Comparison of ENCODE assay signal across 26 cellular contexts in the genomic region with DNA sequence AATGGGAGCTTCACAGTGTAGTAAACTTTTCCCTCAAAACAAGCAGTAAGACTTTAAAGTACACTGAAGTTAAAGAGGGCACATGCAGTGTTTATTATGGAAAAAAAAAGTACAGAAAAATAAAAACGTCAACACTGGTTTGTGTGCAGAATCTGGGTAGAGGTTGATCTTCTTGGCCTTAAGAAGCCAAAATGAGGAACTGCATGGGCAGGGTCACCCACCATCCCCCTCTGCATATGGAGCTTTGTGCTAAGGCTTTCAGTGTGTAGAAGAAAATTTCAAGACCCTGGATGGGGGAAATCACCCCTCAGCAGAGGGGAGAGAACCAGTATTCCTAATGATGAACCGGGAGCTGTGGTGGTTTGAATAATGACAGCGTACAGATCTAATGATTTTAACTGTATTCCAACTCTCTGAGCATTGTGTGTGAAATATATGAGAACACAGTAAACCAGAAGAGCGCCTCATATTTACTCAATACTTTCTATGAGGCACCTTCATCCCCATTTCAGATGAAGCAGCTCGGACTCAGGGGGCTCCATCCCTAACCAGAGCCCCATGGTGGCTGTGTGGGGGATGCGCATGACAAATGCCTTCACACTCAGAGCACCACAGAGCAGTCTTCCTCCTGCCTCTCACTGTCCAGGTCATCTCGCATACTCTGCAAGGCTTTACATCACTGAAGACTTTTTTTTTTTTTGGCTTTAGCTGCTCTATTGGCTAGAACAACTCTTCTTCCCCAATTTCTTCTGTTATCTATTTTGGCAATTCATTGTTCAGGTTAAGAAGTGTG. TPM values are rescaled to one million over a fixed set of nuclear protein-coding genes. Genes with fewer than 3 reads are reported as not detected.
DNase-seq lines count a peak whose midpoint lies in the region; ATAC-seq, FAIRE-seq and TF ChIP-seq lines count a peak whose summit lies in the region.
"Had no signal": no experiment of that assay in that cellular context is flagged by ENCODE, and none has a peak within 500 bp of the region (broad histone marks: within the 10 kb centered on the region; RNA-seq: fewer than 3 reads in every experiment).

No MANE protein-coding gene starts in this region.

- no peaks in the 10 kb centered on the region for H3K79me2 ChIP-seq in astrocyte (ENCODE audit: insufficient read depth, low read length)

- intact Hi-C loops in CD4-positive, alpha-beta T cell (cut with DNase I, micrococcal nuclease) = no loop called here
- intact Hi-C loops in naive thymus-derived CD4-positive, alpha-beta T cell (cut with micrococcal nuclease) = no loop called here
- intact Hi-C loops in kidney (cut with DNase I) = no loop called here

- POLR2A ChIA-PET in CD4-positive, alpha-beta T cell (lab: Charles Lee) = no interaction called here
- POLR2A ChIA-PET in naive thymus-derived CD4-positive, alpha-beta T cell (lab: Charles Lee) = no interaction called here

- no peak for FAIRE-seq in astrocyte (lab: Jason Lieb, UNC)
- FAIRE-seq in kidney (lab: Jason Lieb, UNC) = no peak

- no peaks in the 10 kb centered on the region for H3K27me3 Mint-ChIP-seq in CD4-positive, alpha-beta T cell
- no peaks in the 10 kb centered on the region for H3K27me3 Mint-ChIP-seq in astrocyte (ENCODE audit: low read depth, unreplicated experiment)
- peaks cover 0 to 9% (median 0%) of the 10 kb centered on the region in 5 donors for H3K27me3 Mint-ChIP-seq in naive thymus-derived CD4-positive, alpha-beta T cell
- H3K27me3 Mint-ChIP-seq: progenitor cell of endocrine pancreas, T-helper 17 cell had no signal

- no peak for ATAC-seq in CD4-positive, alpha-beta T cell (ENCODE audit: poor library complexity)
- ATAC-seq in naive thymus-derived CD4-positive, alpha-beta T cell = no peak
- ATAC-seq: mucosa of descending colon; Panc1; stimulated activated effector memory CD8-positive, alpha-beta T cell treated with anti-CD3 and anti-CD28 coated beads, Interleukin-12 subunit alpha, Interleukin-12 subunit beta, amount 100 ng/mL, for 72 hours; T-helper 17 cell had no signal

- H3K9ac ChIP-seq in astrocyte (ENCODE audit: low read length) = no peak overlapping the region
- H3K9ac ChIP-seq in kidney (ENCODE audit: low read length in 2 of 2) = no peak overlapping the region
- H3K9ac ChIP-seq: neural progenitor cell had no signal

- peaks cover 31% of the 10 kb centered on the region for H3K4me1 Mint-ChIP-seq in CD4-positive, alpha-beta T cell (ENCODE audit: low read depth)
- peaks cover 15% of the 10 kb centered on the region for H3K4me1 Mint-ChIP-seq in astrocyte (ENCODE audit: low read depth, unreplicated experiment)
- peaks cover 0 to 32% (median 19%) of the 10 kb centered on the region in 7 donors for H3K4me1 Mint-ChIP-seq in naive thymus-derived CD4-positive, alpha-beta T cell
- H3K4me1 Mint-ChIP-seq: immature natural killer cell; stimulated activated effector memory CD8-positive, alpha-beta T cell treated with anti-CD3 and anti-CD28 coated beads, Interleukin-12 subunit alpha, Interleukin-12 subunit beta, amount 100 ng/mL, for 72 hours had no signal

- no peak overlapping the region for H3K4me2 ChIP-seq in astrocyte (ENCODE audit: low read length)
- H3K4me2 ChIP-seq: neural progenitor cell had no signal

- H3K36me3 Mint-ChIP-seq in CD4-positive, alpha-beta T cell (ENCODE audit: low read depth) = peaks cover 31% of the 10 kb centered on the region
- peaks cover 22% of the 10 kb centered on the region for H3K36me3 Mint-ChIP-seq in astrocyte (ENCODE audit: low read depth, unreplicated experiment)
- H3K36me3 Mint-ChIP-seq in naive thymus-derived CD4-positive, alpha-beta T cell = peaks cover 4 to 24% (median 13%) of the 10 kb centered on the region in 5 donors

- no peak overlapping the region for H3K27ac ChIP-seq in CD4-positive, alpha-beta T cell (ENCODE audit: low read depth, low read length)
- H3K27ac ChIP-seq in astrocyte (ENCODE audit: low read depth, low read length) (no peak overlapping the region), kidney (ENCODE audit: low read depth in 2 of 2, low read length in 2 of 2) (no peak overlapping the region)
- no peak overlapping the region for H3K27ac ChIP-seq in naive thymus-derived CD4-positive, alpha-beta T cell (ENCODE audit: low read depth, low read length)
- H3K27ac ChIP-seq: epithelial cell of prostate, neural progenitor cell, SJCRH30, suprapubic skin, vagina, WERI-Rb-1 had no signal

- no peak overlapping the region for H2AFZ ChIP-seq in astrocyte (ENCODE audit: low read depth, low read length)
- H2AFZ ChIP-seq: neural progenitor cell had no signal

- CTCF ChIA-PET in CD4-positive, alpha-beta T cell (lab: Charles Lee) = no interaction called here
- CTCF ChIA-PET in naive thymus-derived CD4-positive, alpha-beta T cell (lab: Charles Lee) = no interaction called here

- H3K36me3 ChIP-seq in H7 (replicated peaks; ENCODE audit: control insufficient read depth, insufficient read depth, low read length) = peaks cover 1% of the 10 kb centered on the region
- H3K36me3 ChIP-seq in astrocyte (ENCODE audit: insufficient read depth, low read length) = no peaks in the 10 kb centered on the region
- H3K36me3 ChIP-seq in naive thymus-derived CD4-positive, alpha-beta T cell (ENCODE audit: control insufficient read depth in 2 of 3, insufficient read depth in 3 of 3, low read length in 3 of 3) = peaks cover 0 to 30% (median 0%) of the 10 kb centered on the region in 3 experiments
- peaks cover 10 to 19% of the 10 kb centered on the region in 2 donors for H3K36me3 ChIP-seq in kidney (ENCODE audit: control insufficient read depth in 1 of 2, insufficient read depth in 2 of 2, low read length in 2 of 2)
- H3K36me3 ChIP-seq: neural progenitor cell had no signal

- H3K9me3 Mint-ChIP-seq in CD4-positive, alpha-beta T cell = peaks cover 4% of the 10 kb centered on the region
- peaks cover 4% of the 10 kb centered on the region for H3K9me3 Mint-ChIP-seq in astrocyte (ENCODE audit: unreplicated experiment)
- H3K9me3 Mint-ChIP-seq in naive thymus-derived CD4-positive, alpha-beta T cell = peaks cover 0 to 13% (median 7%) of the 10 kb centered on the region in 11 donors
- H3K9me3 Mint-ChIP-seq: stimulated activated effector memory CD8-positive, alpha-beta T cell treated with anti-CD3 and anti-CD28 coated beads, Interleukin-12 subunit alpha, Interleukin-12 subunit beta, amount 100 ng/mL, for 72 hours had no signal

- H3K4me1 ChIP-seq in astrocyte (ENCODE audit: insufficient read depth, low read length) = peaks cover 5% of the 10 kb centered on the region
- no peaks in the 10 kb centered on the region for H3K4me1 ChIP-seq in naive thymus-derived CD4-positive, alpha-beta T cell (ENCODE audit: control insufficient read depth in 2 of 2, insufficient read depth in 2 of 2, low read length in 2 of 2)
- H3K4me1 ChIP-seq in kidney (ENCODE audit: control insufficient read depth in 1 of 2, insufficient read depth in 1 of 2, low read depth in 1 of 2, low read length in 2 of 2) = peaks cover 0 to 5% of the 10 kb centered on the region in 2 donors
- H3K4me1 ChIP-seq: neural progenitor cell, SJCRH30, vagina had no signal

- H3K4me3 Mint-ChIP-seq in CD4-positive, alpha-beta T cell = no peak overlapping the region
- H3K4me3 Mint-ChIP-seq in astrocyte (ENCODE audit: unreplicated experiment) = no peak overlapping the region
- H3K4me3 Mint-ChIP-seq in naive thymus-derived CD4-positive, alpha-beta T cell = peak overlapping the region in 2 of 10 donors; percentile 17 to 68
- H3K4me3 Mint-ChIP-seq: activated CD4-positive, alpha-beta memory T cell treated with anti-CD3 and anti-CD28 coated beads, Interleukin-2, amount 10 ng/mL, durations not matched to agents 7 days and 5 days; HFFc6; immature natural killer cell; neural progenitor cell; stimulated activated effector memory CD8-positive, alpha-beta T cell treated with anti-CD3 and anti-CD28 coated beads, Interleukin-12 subunit alpha, Interleukin-12 subunit beta, amount 100 ng/mL, for 72 hours; T-helper 17 cell had no signal

- H3K9me3 ChIP-seq in CD4-positive, alpha-beta T cell (ENCODE audit: control insufficient read depth, low read length) = peaks cover 14% of the 10 kb centered on the region
- H3K9me3 ChIP-seq in astrocyte (ENCODE audit: insufficient read depth, low read depth, low read length) (no peaks in the 10 kb centered on the region), kidney (ENCODE audit: control insufficient read depth in 1 of 2, low read length in 2 of 2) (no peaks in the 10 kb centered on the region)
- peaks cover 0 to 5% (median 0%) of the 10 kb centered on the region in 3 experiments for H3K9me3 ChIP-seq in naive thymus-derived CD4-positive, alpha-beta T cell (ENCODE audit: control insufficient read depth in 2 of 3, low read length in 3 of 3)
- H3K9me3 ChIP-seq: suprapubic skin, vagina had no signal

- no peak for TF ChIP-seq CTCF in CD4-positive, alpha-beta T cell (IDR thresholded peaks at IDR 0.05)
- TF ChIP-seq CTCF in astrocyte (IDR thresholded peaks at IDR 0.05; ENCODE audit: insufficient read depth, low read depth, low read length) (no peak), kidney (IDR thresholded peaks at IDR 0.05; ENCODE audit: borderline replicate concordance, extremely low read depth, insufficient read depth) (no peak)

- DNase-seq in CD4-positive, alpha-beta T cell = no peak
- peak; percentile 73 for DNase-seq in H7
- DNase-seq in astrocyte (ENCODE audit: low read depth) = no peak
- no peak for DNase-seq in naive thymus-derived CD4-positive, alpha-beta T cell
- no peak for DNase-seq in GM03348 (ENCODE audit: low spot score)
- DNase-seq in kidney = no peak
- DNase-seq in T-helper 1 cell = no peak
- DNase-seq: activated CD4-positive, alpha-beta memory T cell treated with anti-CD3 and anti-CD28 coated beads, Interleukin-2, amount 10 ng/mL, durations not matched to agents 7 days and 5 days; activated naive CD4-positive, alpha-beta T cell; anterior cingulate cortex; cerebellar nuclear complex; DMS53; HFFc6; immature natural killer cell; Karpas-422; mucosa of descending colon; SJCRH30; T-helper 17 cell; WERI-Rb-1 had no signal

- peak overlapping the region; percentile 92 for H3K27ac Mint-ChIP-seq in CD4-positive, alpha-beta T cell
- peak overlapping the region; percentile 72 for H3K27ac Mint-ChIP-seq in astrocyte (ENCODE audit: unreplicated experiment)
- H3K27ac Mint-ChIP-seq in naive thymus-derived CD4-positive, alpha-beta T cell = peak overlapping the region in 7 of 9 donors; percentile 26 to 98 (median 87)
- H3K27ac Mint-ChIP-seq: activated CD4-positive, alpha-beta memory T cell treated with anti-CD3 and anti-CD28 coated beads, Interleukin-2, amount 10 ng/mL, durations not matched to agents 7 days and 5 days; HFFc6; neural progenitor cell; progenitor cell of endocrine pancreas; stimulated activated effector memory CD8-positive, alpha-beta T cell treated with anti-CD3 and anti-CD28 coated beads, Interleukin-12 subunit alpha, Interleukin-12 subunit beta, amount 100 ng/mL, for 72 hours; T-helper 17 cell had no signal

- H4K20me1 ChIP-seq in astrocyte (ENCODE audit: insufficient read depth, low read length) = no peaks in the 10 kb centered on the region

- H3K4me3 ChIP-seq in H7 (ENCODE audit: insufficient read depth, low read depth, low read length) (no peak overlapping the region), astrocyte (ENCODE audit: insufficient read depth, low read depth, low read length) (no peak overlapping the region), kidney (ENCODE audit: low read length in 2 of 2) (no peak overlapping the region)
- no peak overlapping the region for H3K4me3 ChIP-seq in naive thymus-derived CD4-positive, alpha-beta T cell (ENCODE audit: low read length)
- H3K4me3 ChIP-seq: mucosa of descending colon, neural progenitor cell, SJCRH30, suprapubic skin, vagina had no signal

- no peaks in the 10 kb centered on the region for H3K27me3 ChIP-seq in CD4-positive, alpha-beta T cell (ENCODE audit: control insufficient read depth, insufficient read depth, low read length)
- H3K27me3 ChIP-seq in H7 (ENCODE audit: control insufficient read depth, insufficient read depth, low read length) (no peaks in the 10 kb centered on the region), astrocyte (ENCODE audit: insufficient read depth, low read length) (no peaks in the 10 kb centered on the region)
- no peaks in the 10 kb centered on the region for H3K27me3 ChIP-seq in naive thymus-derived CD4-positive, alpha-beta T cell (ENCODE audit: control insufficient read depth in 2 of 2, insufficient read depth in 2 of 2, low read length in 2 of 2)
- H3K27me3 ChIP-seq: neural progenitor cell, SJCRH30, suprapubic skin, vagina had no signal

RNA-seq across cellular contexts. Expression of a gene that starts 33.4 kb away (rescaled TPM):
- 1 to 10 TPM; 8.9 to 9.2 TPM for total RNA-seq in CD4-positive, alpha-beta T cell
- 14.0 and 16.0 TPM in 2 replicates for total RNA-seq in H7 (2014; rRNA removed; shearing (Covaris generic))
- total RNA-seq in astrocyte (2.8 and 2.9 TPM in 2 replicates), kidney (24.4 TPM)
- total RNA-seq in naive thymus-derived CD4-positive, alpha-beta T cell = 10 to 100 TPM; 10.4 to 18.1 (median 15.7) TPM
- 10 to 100 TPM; 18.4 to 28.7 TPM for polyA plus RNA-seq in naive thymus-derived CD4-positive, alpha-beta T cell
- polyA plus RNA-seq in kidney (ENCODE audit: insufficient read depth, low read depth, low replicate concordance) = 133 TPM

RNA-seq across cellular contexts. Expression of a gene that starts 48.7 kb away (rescaled TPM):
- total RNA-seq in CD4-positive, alpha-beta T cell = 10 to 100 TPM; 10.7 TPM
- 15.8 and 26.4 TPM in 2 replicates for total RNA-seq in H7 (2014; rRNA removed; shearing (Covaris generic))
- total RNA-seq in astrocyte = 21.3 and 24.3 TPM in 2 replicates
- 10 to 100 TPM; 10.9 to 26.7 (median 18.8) TPM for total RNA-seq in naive thymus-derived CD4-positive, alpha-beta T cell
- 10 to 100 TPM; 10.6 to 12.5 TPM for polyA plus RNA-seq in naive thymus-derived CD4-positive, alpha-beta T cell
- 44.5 TPM for total RNA-seq in kidney
- 29.4 TPM for polyA plus RNA-seq in kidney (ENCODE audit: insufficient read depth, low read depth, low replicate concordance)
